In genomic region chr16:19766988-19767387, GRCh38 we compare ENCODE assay signal across 1 cellular context.
TF ChIP-seq lines count a peak whose summit lies in the region.

No MANE protein-coding gene starts in this region.

TF ChIP-seq in H1, 55 proteins besides CTCF, POLR2A, EP300 and RAD21:
- TF ChIP-seq ATF3 (IDR thresholded peaks at IDR 0.05; ENCODE audit: insufficient read depth, low read depth, low read length) (no peak), CHD1 (IDR thresholded peaks at IDR 0.05; ENCODE audit: low read depth, low read length) (no peak), CHD2 (IDR thresholded peaks at IDR 0.05; ENCODE audit: low read length) (no peak), RXRA (IDR thresholded peaks at IDR 0.05; ENCODE audit: insufficient read depth, low read depth, low read length) (no peak), NANOG (IDR thresholded peaks at IDR 0.05; ENCODE audit: insufficient read depth, low read depth, low read length, poor library complexity, severe bottlenecking) (no peak), ATF2 (IDR thresholded peaks at IDR 0.05; ENCODE audit: low read length) (no peak), RFX5 (IDR thresholded peaks at IDR 0.05; ENCODE audit: borderline replicate concordance, low read depth, low read length) (no peak), SUZ12 (IDR thresholded peaks at IDR 0.05; ENCODE audit: low read length) (no peak), BACH1 (IDR thresholded peaks at IDR 0.05; ENCODE audit: low read length) (no peak), TEAD4 (IDR thresholded peaks at IDR 0.05; ENCODE audit: low read depth, low read length) (no peak), TBP (IDR thresholded peaks at IDR 0.05; ENCODE audit: low read depth, low read length) (no peak), TAF7 (optimal IDR thresholded peaks at IDR 0.05; ENCODE audit: borderline replicate concordance, low read depth, low read length) (no peak), ASH2L (IDR thresholded peaks at IDR 0.05; ENCODE audit: low read length) (no peak), USF2 (IDR thresholded peaks at IDR 0.05; ENCODE audit: low read length) (no peak), SP1 (IDR thresholded peaks at IDR 0.05; ENCODE audit: low read depth, low read length) (no peak)
TF ChIP-seq in H1: peak in this region for 0.
